12 cellular contexts compared by ENCODE assay signal in genomic region chr11:40280161-40281054, GRCh38.
DNase-seq lines count a peak whose midpoint lies in the region; ATAC-seq and TF ChIP-seq lines count a peak whose summit lies in the region.
"Had no signal": no experiment of that assay in that cellular context is flagged by ENCODE, and none has a peak within 500 bp of the region (broad histone marks: within the 10 kb centered on the region; RNA-seq: fewer than 3 reads in every experiment).

No MANE protein-coding gene starts in this region.

- no peaks in the 10 kb centered on the region for H3K36me3 ChIP-seq in prostate gland
- no peaks in the 10 kb centered on the region for H3K36me3 ChIP-seq in CD8-positive, alpha-beta T cell (ENCODE audit: insufficient read depth, low read length)

- peaks cover 27% of the 10 kb centered on the region for H3K4me1 Mint-ChIP-seq in nephron
- H3K4me1 Mint-ChIP-seq in CD8-positive, alpha-beta T cell (ENCODE audit: low read depth): no peaks in the 10 kb centered on the region
- H3K4me1 Mint-ChIP-seq: activated CD4-positive, alpha-beta T cell treated with anti-CD3 and anti-CD28 coated beads, Interleukin-2, amount 10 ng/mL, durations not matched to agents 24 days and 14 days had no signal

- no peak for ATAC-seq in HG03521 (IDR thresholded peaks at IDR 0.05; ENCODE audit: unreplicated experiment)
- no peak for ATAC-seq in CD8-positive, alpha-beta T cell
- ATAC-seq: A549 had no signal

- TF ChIP-seq POLR2A in prostate gland (IDR thresholded peaks at IDR 0.05): no peak

- CTCF ChIA-PET in CD8-positive, alpha-beta T cell (lab: Charles Lee): no interaction called here

- H3K27ac ChIP-seq in cingulate gyrus (ENCODE audit: low read depth, low read length) (peak overlapping the region; percentile 74), prostate gland (no peak overlapping the region)
- H3K27ac ChIP-seq in CD8-positive, alpha-beta T cell (ENCODE audit: low read depth, low read length): no peak overlapping the region
- H3K27ac ChIP-seq: A549, SK-N-MC had no signal

- no peak for TF ChIP-seq CTCF in nephron (IDR thresholded peaks at IDR 0.05; ENCODE audit: unreplicated experiment in 3 of 3)
- TF ChIP-seq CTCF in prostate gland (IDR thresholded peaks at IDR 0.05): no peak
- no peak for TF ChIP-seq CTCF in CD8-positive, alpha-beta T cell (IDR thresholded peaks at IDR 0.05)

- intact Hi-C loops in prostate gland (cut with DNase I): no loop called here
- intact Hi-C loops in CD8-positive, alpha-beta T cell (cut with DNase I, micrococcal nuclease): no loop called here

- no peaks in the 10 kb centered on the region for H3K27me3 ChIP-seq in prostate gland (replicated peaks; ENCODE audit: insufficient read depth)
- no peaks in the 10 kb centered on the region for H3K27me3 ChIP-seq in CD8-positive, alpha-beta T cell (ENCODE audit: insufficient read depth, low read length)

- H3K27me3 Mint-ChIP-seq in nephron (ENCODE audit: low read depth): no peaks in the 10 kb centered on the region
- no peaks in the 10 kb centered on the region for H3K27me3 Mint-ChIP-seq in CD8-positive, alpha-beta T cell (ENCODE audit: low read depth)
- H3K27me3 Mint-ChIP-seq: activated CD4-positive, alpha-beta T cell treated with anti-CD3 and anti-CD28 coated beads, Interleukin-2, amount 10 ng/mL, durations not matched to agents 24 days and 14 days had no signal

- no peaks in the 10 kb centered on the region for H3K9me3 Mint-ChIP-seq in nephron
- peaks cover 8% of the 10 kb centered on the region for H3K9me3 Mint-ChIP-seq in CD8-positive, alpha-beta T cell

- H3K36me3 Mint-ChIP-seq in nephron (ENCODE audit: low read depth): peaks cover 10% of the 10 kb centered on the region
- no peaks in the 10 kb centered on the region for H3K36me3 Mint-ChIP-seq in CD8-positive, alpha-beta T cell

- no peaks in the 10 kb centered on the region for H3K4me1 ChIP-seq in prostate gland (replicated peaks)
- no peaks in the 10 kb centered on the region for H3K4me1 ChIP-seq in CD8-positive, alpha-beta T cell (ENCODE audit: insufficient read depth, low read length)
- H3K4me1 ChIP-seq: A549 had no signal

- 55% methylated on average over 18 of the region's 18 CpGs for WGBS in prostate gland

- peak overlapping the region in 1 of 3 experiments; percentile 6 for H3K4me3 Mint-ChIP-seq in nephron
- no peak overlapping the region for H3K4me3 Mint-ChIP-seq in CD8-positive, alpha-beta T cell
- H3K4me3 Mint-ChIP-seq: activated CD4-positive, alpha-beta T cell treated with anti-CD3 and anti-CD28 coated beads, Interleukin-2, amount 10 ng/mL, durations not matched to agents 24 days and 14 days had no signal

- H3K27ac Mint-ChIP-seq in nephron: peak overlapping the region; percentile 19 to 46 (median 36)
- H3K27ac Mint-ChIP-seq in CD8-positive, alpha-beta T cell: no peak overlapping the region
- H3K27ac Mint-ChIP-seq: activated CD4-positive, alpha-beta T cell treated with anti-CD3 and anti-CD28 coated beads, Interleukin-2, amount 10 ng/mL, durations not matched to agents 24 days and 14 days had no signal

- DNase-seq in Ammon's horn (ENCODE audit: low spot score) (peak; percentile 76), NCI-H1105 (lab: John Stamatoyannopoulos, UW) (peak; percentile 40), prostate gland (ENCODE audit: low spot score) (no peak)
- no peak for DNase-seq in activated naive CD4-positive, alpha-beta T cell treated with anti-CD3 and anti-CD28 coated beads, Interleukin-2, amount 50 U/mL, for 16 hours
- no peak for DNase-seq in CD8-positive, alpha-beta T cell
- DNase-seq: activated CD4-positive, alpha-beta T cell treated with anti-CD3 and anti-CD28 coated beads, Interleukin-2, amount 10 ng/mL, durations not matched to agents 24 days and 14 days; kidney glomerular epithelial cell had no signal

- H3K4me3 ChIP-seq in prostate gland: no peak overlapping the region
- H3K4me3 ChIP-seq in CD8-positive, alpha-beta T cell (ENCODE audit: low read depth, low read length): no peak overlapping the region
- H3K4me3 ChIP-seq: A549, SK-N-MC had no signal

- no peaks in the 10 kb centered on the region for H3K9me3 ChIP-seq in prostate gland
- no peaks in the 10 kb centered on the region for H3K9me3 ChIP-seq in CD8-positive, alpha-beta T cell (ENCODE audit: low read length)
- H3K9me3 ChIP-seq: A549 had no signal

- POLR2A ChIA-PET in CD8-positive, alpha-beta T cell (lab: Charles Lee): no interaction called here

Comparison
In these comparisons a context has a peak if more than half of its experiments do, and no peak if none do; other contexts are left out.
1. DNase-seq: peak in Ammon's horn (single experiment) and NCI-H1105 (single experiment); none in activated naive CD4-positive, alpha-beta T cell treated with anti-CD3 and anti-CD28 coated beads, Interleukin-2, amount 50 U/mL, for 16 hours (single experiment), prostate gland (single experiment) and CD8-positive, alpha-beta T cell (0 of 7).